30 cellular contexts compared by ENCODE assay signal in the genomic region with DNA sequence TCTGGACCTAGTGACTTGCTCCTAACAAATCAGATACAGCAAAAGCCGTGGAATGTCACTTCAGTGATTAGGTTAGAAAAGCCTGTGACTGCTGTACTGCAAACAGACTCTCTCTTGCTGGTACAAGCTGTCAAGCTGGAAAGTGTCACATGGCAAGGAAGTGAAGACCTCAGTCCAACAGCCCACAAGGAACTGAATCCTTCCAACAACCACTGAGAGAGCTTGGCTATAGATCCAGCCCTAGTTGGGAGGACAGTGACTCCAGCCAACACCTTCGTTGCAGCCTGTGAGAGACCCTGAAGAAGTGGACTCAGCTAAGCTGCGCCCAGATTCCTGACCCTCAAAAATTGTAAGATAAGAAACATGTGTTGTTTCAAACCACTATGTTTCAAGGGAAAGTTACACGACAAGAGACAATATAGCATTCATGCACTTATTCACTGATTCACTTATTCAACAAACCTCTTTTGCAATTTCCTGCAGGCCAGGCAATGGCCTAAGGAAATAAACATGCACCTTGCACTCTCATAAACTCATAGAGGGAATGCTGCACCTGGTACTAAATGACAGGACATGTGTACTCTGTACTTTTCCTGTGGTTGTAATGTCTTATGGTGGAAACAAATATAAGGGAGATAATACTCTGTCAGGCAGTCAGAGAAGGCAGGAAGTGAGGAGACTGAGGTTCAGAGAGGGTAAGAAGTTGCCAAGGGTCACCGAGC.
"Had no signal": no experiment of that assay in that cellular context is flagged by ENCODE, and none has a peak within 500 bp of the region (broad histone marks: within the 10 kb centered on the region; RNA-seq: fewer than 3 reads in every experiment).

No MANE protein-coding gene starts in this region.

- H3K27me3 ChIP-seq: brain microvascular endothelial cell, neural progenitor cell, spleen, uterus had no signal

- H3K4me1 ChIP-seq: psoas muscle, spleen, uterus had no signal

- H3K27ac Mint-ChIP-seq: activated CD4-positive, alpha-beta memory T cell treated with anti-CD3 and anti-CD28 coated beads for 36 hours; activated CD4-positive, alpha-beta T cell treated with anti-CD3 and anti-CD28 coated beads, Interleukin-2, amount 10 ng/mL, durations not matched to agents 24 days and 14 days; activated naive CD4-positive, alpha-beta T cell treated with anti-CD3 and anti-CD28 coated beads, Interleukin-2, amount 10 ng/mL, durations not matched to agents 7 days and 5 days; activated naive CD8-positive, alpha-beta T cell treated with anti-CD3 and anti-CD28 coated beads, Interleukin-2, amount 10 ng/mL, durations not matched to agents 7 days and 5 days; mesothelial cell of epicardium; naive thymus-derived CD8-positive, alpha-beta T cell; neural progenitor cell; stimulated activated naive CD8-positive, alpha-beta T cell treated with anti-CD3 and anti-CD28 coated beads, Interleukin-15, Interleukin-2, amounts not matched to agents 100 ng/mL and 50 ng/mL, for 24 hours; T-helper 17 cell; type B pancreatic cell had no signal

- H3K4me3 ChIP-seq: neural progenitor cell, psoas muscle, spleen, thoracic aorta, uterus had no signal

- H3K27me3 Mint-ChIP-seq: activated CD4-positive, alpha-beta memory T cell treated with anti-CD3 and anti-CD28 coated beads for 36 hours; activated CD4-positive, alpha-beta T cell treated with anti-CD3 and anti-CD28 coated beads, Interleukin-2, amount 10 ng/mL, durations not matched to agents 24 days and 14 days; activated naive CD4-positive, alpha-beta T cell treated with anti-CD3 and anti-CD28 coated beads, Interleukin-2, amount 10 ng/mL, durations not matched to agents 7 days and 5 days; stimulated activated naive CD8-positive, alpha-beta T cell treated with anti-CD3 and anti-CD28 coated beads, Interleukin-15, Interleukin-2, amounts not matched to agents 100 ng/mL and 50 ng/mL, for 24 hours; T-helper 17 cell had no signal

- H3K36me3 ChIP-seq: brain microvascular endothelial cell, neural progenitor cell, spleen, thoracic aorta, uterus had no signal

- H3K9me3 Mint-ChIP-seq: activated CD4-positive, alpha-beta memory T cell treated with anti-CD3 and anti-CD28 coated beads for 36 hours; activated CD4-positive, alpha-beta T cell treated with anti-CD3 and anti-CD28 coated beads, Interleukin-2, amount 10 ng/mL, durations not matched to agents 24 days and 14 days; activated naive CD4-positive, alpha-beta T cell treated with anti-CD3 and anti-CD28 coated beads, Interleukin-2, amount 10 ng/mL, durations not matched to agents 7 days and 5 days; activated naive CD8-positive, alpha-beta T cell treated with anti-CD3 and anti-CD28 coated beads, Interleukin-2, amount 10 ng/mL, durations not matched to agents 7 days and 5 days; mesothelial cell of epicardium; neural progenitor cell; stimulated activated naive CD8-positive, alpha-beta T cell treated with anti-CD3 and anti-CD28 coated beads, Interleukin-15, Interleukin-2, amounts not matched to agents 100 ng/mL and 50 ng/mL, for 24 hours; type B pancreatic cell had no signal

- H3K27ac ChIP-seq: brain microvascular endothelial cell, neural progenitor cell, parathyroid adenoma, psoas muscle, spleen, thoracic aorta, uterus, WERI-Rb-1 had no signal

- H3K4me3 Mint-ChIP-seq: activated CD4-positive, alpha-beta memory T cell treated with anti-CD3 and anti-CD28 coated beads for 36 hours; activated CD4-positive, alpha-beta T cell treated with anti-CD3 and anti-CD28 coated beads, Interleukin-2, amount 10 ng/mL, durations not matched to agents 24 days and 14 days; activated naive CD4-positive, alpha-beta T cell treated with anti-CD3 and anti-CD28 coated beads, Interleukin-2, amount 10 ng/mL, durations not matched to agents 7 days and 5 days; activated naive CD8-positive, alpha-beta T cell treated with anti-CD3 and anti-CD28 coated beads, Interleukin-2, amount 10 ng/mL, durations not matched to agents 7 days and 5 days; mesothelial cell of epicardium; naive thymus-derived CD8-positive, alpha-beta T cell; neural progenitor cell; stimulated activated naive CD8-positive, alpha-beta T cell treated with anti-CD3 and anti-CD28 coated beads, Interleukin-15, Interleukin-2, amounts not matched to agents 100 ng/mL and 50 ng/mL, for 24 hours; T-helper 17 cell; type B pancreatic cell had no signal

- H2AFZ ChIP-seq: neural progenitor cell, parathyroid adenoma had no signal

- ATAC-seq: left cardiac atrium; naive thymus-derived CD8-positive, alpha-beta T cell; psoas muscle; T-helper 17 cell had no signal

- H3K79me2 ChIP-seq: parathyroid adenoma had no signal

- DNase-seq: activated CD4-positive, alpha-beta memory T cell treated with anti-CD3 and anti-CD28 coated beads for 36 hours; activated CD4-positive, alpha-beta T cell treated with anti-CD3 and anti-CD28 coated beads, Interleukin-2, amount 10 ng/mL, durations not matched to agents 24 days and 14 days; activated CD4-positive, CD25-positive, alpha-beta regulatory T cell treated with anti-CD3 and anti-CD28 coated beads, Interleukin-2, amount 50 U/mL, for 72 hours; activated CD8-positive, alpha-beta memory T cell treated with anti-CD3 and anti-CD28 coated beads, Interleukin-2, amount 50 U/mL, for 4 hours; activated gamma-delta T cell; activated naive CD4-positive, alpha-beta T cell treated with anti-CD3 and anti-CD28 coated beads, Interleukin-2, amount 10 ng/mL, durations not matched to agents 7 days and 5 days; activated naive CD8-positive, alpha-beta T cell treated with anti-CD3 and anti-CD28 coated beads, Interleukin-2, amount 10 ng/mL, durations not matched to agents 7 days and 5 days; activated T-cell treated with anti-CD3 and anti-CD28 coated beads, Interleukin-2, amount 50 U/mL, for 1 hour; brain microvascular endothelial cell; caudate nucleus; dermis blood vessel endothelial cell; effector CD4-positive, alpha-beta T cell; glutamatergic neuron; left cardiac atrium; mammary epithelial cell; naive thymus-derived CD8-positive, alpha-beta T cell; occipital lobe; psoas muscle; spleen; stimulated activated CD4-positive, alpha-beta T cell treated with anti-CD3 and anti-CD28 coated beads, Interleukin-2, amount 100 ng/mL, for 48 hours; T-helper 17 cell; T1000; uterus; WERI-Rb-1 had no signal

- H3K4me2 ChIP-seq: neural progenitor cell had no signal

- H3K9me3 ChIP-seq: psoas muscle, spleen, thoracic aorta, uterus had no signal

- H3K4me1 Mint-ChIP-seq: activated CD4-positive, alpha-beta T cell treated with anti-CD3 and anti-CD28 coated beads, Interleukin-2, amount 10 ng/mL, durations not matched to agents 24 days and 14 days; activated naive CD4-positive, alpha-beta T cell treated with anti-CD3 and anti-CD28 coated beads, Interleukin-2, amount 10 ng/mL, durations not matched to agents 7 days and 5 days; activated naive CD8-positive, alpha-beta T cell treated with anti-CD3 and anti-CD28 coated beads, Interleukin-2, amount 10 ng/mL, durations not matched to agents 7 days and 5 days; mesothelial cell of epicardium; naive thymus-derived CD8-positive, alpha-beta T cell; T-helper 17 cell had no signal

- H3K36me3 Mint-ChIP-seq: activated CD4-positive, alpha-beta memory T cell treated with anti-CD3 and anti-CD28 coated beads for 36 hours; activated naive CD4-positive, alpha-beta T cell treated with anti-CD3 and anti-CD28 coated beads, Interleukin-2, amount 10 ng/mL, durations not matched to agents 7 days and 5 days; activated naive CD8-positive, alpha-beta T cell treated with anti-CD3 and anti-CD28 coated beads, Interleukin-2, amount 10 ng/mL, durations not matched to agents 7 days and 5 days; mesothelial cell of epicardium; naive thymus-derived CD8-positive, alpha-beta T cell; neural progenitor cell; type B pancreatic cell had no signal
